1 cellular context compared by ENCODE assay signal in the genomic region with DNA sequence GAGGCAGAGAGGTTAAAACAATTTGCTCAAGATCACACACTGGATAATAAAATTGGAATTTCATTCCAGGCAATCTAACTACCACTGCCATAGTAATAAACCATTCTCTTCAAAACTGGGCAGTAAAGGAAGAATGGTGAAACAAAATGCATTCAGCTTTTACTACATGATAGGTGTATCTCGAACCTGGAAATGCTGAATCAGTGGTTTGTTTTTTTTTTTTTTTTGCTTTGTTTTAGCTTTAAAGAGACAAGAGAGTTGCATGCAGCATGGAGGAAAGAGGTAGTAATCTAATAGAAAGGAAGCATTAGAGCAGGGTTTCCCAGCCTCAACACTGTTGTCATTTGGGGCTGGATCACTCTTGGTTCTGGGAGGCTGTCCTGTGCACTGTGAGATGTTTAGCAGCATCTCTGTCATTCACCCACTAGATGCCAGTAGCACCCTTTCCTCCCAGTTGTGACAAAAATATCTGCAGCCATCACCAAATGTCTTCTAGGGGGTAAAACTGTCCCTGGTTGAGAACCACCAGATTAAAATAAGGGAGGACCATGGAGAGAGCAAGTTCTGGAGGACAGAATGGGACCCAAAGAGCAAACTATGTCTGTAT.
A peak's percentile ranks its signal among the peaks of the same experiment; 100 is the strongest.
TF ChIP-seq lines count a peak whose summit lies in the region.

No MANE protein-coding gene starts in this region.

TF ChIP-seq in K562, 482 proteins besides CTCF, POLR2A, EP300 and RAD21:
- 0 out of 2 replicates have a peak, but pooled peaks have one; percentile 16 for TF ChIP-seq ZNF316 (IDR thresholded peaks at IDR 0.05)
